Comparison of ENCODE assay signal across 8 cellular contexts in genomic region chr5:135386886-135387628, GRCh38. TPM values are rescaled to one million over a fixed set of nuclear protein-coding genes. Genes with fewer than 3 reads are reported as not detected.
DNase-seq lines count a peak whose midpoint lies in the region; ATAC-seq and TF ChIP-seq lines count a peak whose summit lies in the region.

No MANE protein-coding gene starts in this region.

- no peak for TF ChIP-seq POLR2A in breast epithelium (IDR thresholded peaks at IDR 0.05)

- H3K4me1 ChIP-seq in KMS-11 (ENCODE audit: low read depth, poor library complexity, severe bottlenecking) (peaks cover 24% of the 10 kb centered on the region), breast epithelium (no peaks in the 10 kb centered on the region), lower lobe of right lung (peaks cover 81% of the 10 kb centered on the region)

- in situ Hi-C loops in ACHN (cut with HindIII; ENCODE audit: low pct_ligation_motif_present, low pct_unique_long_range_greater_than_20kb, low sequenced_read_pairs): no loop called here

- no peaks in the 10 kb centered on the region for H3K9me3 ChIP-seq in breast epithelium
- no peaks in the 10 kb centered on the region for H3K9me3 ChIP-seq in lower lobe of right lung

- H3K9ac ChIP-seq in KMS-11: no peak overlapping the region

- peaks cover 64% of the 10 kb centered on the region for H3K79me2 ChIP-seq in KMS-11 (ENCODE audit: insufficient read depth, low read depth)

- peak overlapping the region; percentile 12; the same call in 1 of the 2 replicates for H3K4me2 ChIP-seq in KMS-11

- H4K20me1 ChIP-seq in KMS-11 (ENCODE audit: insufficient read depth): peaks cover 12% of the 10 kb centered on the region; the same call in 1 of the 2 replicates

- no peak overlapping the region for H3K4me3 ChIP-seq in KMS-11 (IDR thresholded peaks at IDR 0.05; ENCODE audit: insufficient read depth, low read depth, low read length)
- no peak overlapping the region for H3K4me3 ChIP-seq in breast epithelium
- no peak overlapping the region for H3K4me3 ChIP-seq in lower lobe of right lung

- ATAC-seq in lower lobe of right lung (peak; percentile 69 to 71), HG03095 (IDR thresholded peaks at IDR 0.05; ENCODE audit: unreplicated experiment) (no peak)

- DNase-seq in ACHN: peak; percentile 63
- DNase-seq in breast epithelium (ENCODE audit: low spot score in 2 of 2): no peak
- peak; percentile 61 for DNase-seq in lower lobe of right lung
- no peak for DNase-seq in activated CD4-positive, alpha-beta T cell treated with anti-CD3 and anti-CD28 coated beads, Interleukin-2, amount 50 U/mL, for 48 hours
- DNase-seq in UCSD-AML1 (lab: John Stamatoyannopoulos, UW; ENCODE audit: unreplicated experiment): no peak
- no peak for DNase-seq in SHP77 (lab: John Stamatoyannopoulos, UW)

- intact Hi-C loops in breast epithelium (cut with DNase I; ENCODE audit: low total_unique reads) (no loop called here), lower lobe of right lung (cut with DNase I) (no loop called here)

- H3K27ac ChIP-seq in KMS-11 (no peak overlapping the region), breast epithelium (peak overlapping the region; percentile 7 to 60), lower lobe of right lung (peak overlapping the region; percentile 74)

- H2AFZ ChIP-seq in KMS-11 (ENCODE audit: low read depth): no peak overlapping the region

- no peaks in the 10 kb centered on the region for H3K27me3 ChIP-seq in KMS-11 (ENCODE audit: insufficient read depth, low read depth)
- H3K27me3 ChIP-seq in breast epithelium: no peaks in the 10 kb centered on the region
- H3K27me3 ChIP-seq in lower lobe of right lung (ENCODE audit: low read depth): no peaks in the 10 kb centered on the region

- H3K36me3 ChIP-seq in KMS-11 (ENCODE audit: insufficient read depth) (0 out of 2 replicates have a peak, but pooled peaks cover 10% of the 10 kb centered on the region), breast epithelium (no peaks in the 10 kb centered on the region), lower lobe of right lung (peaks cover 69% of the 10 kb centered on the region)

- TF ChIP-seq CTCF in KMS-11 (conservative IDR thresholded peaks at IDR 0.05; ENCODE audit: low read depth, low read length): no peak
- no peak for TF ChIP-seq CTCF in breast epithelium (IDR thresholded peaks at IDR 0.05)
- no peak for TF ChIP-seq CTCF in lower lobe of right lung (IDR thresholded peaks at IDR 0.05)

RNA-seq across cellular contexts. Expression of gene MACROH2A1, which starts 12.0 kb away (rescaled TPM):
- total RNA-seq in breast epithelium: 100 to 1,000 TPM; 255 to 293 (median 272) TPM
- 258 TPM for total RNA-seq in lower lobe of right lung

Comparison
In these comparisons a context has a peak if more than half of its experiments do, and no peak if none do; other contexts are left out.
1. DNase-seq: peak in ACHN (single experiment) and lower lobe of right lung (single experiment); none in breast epithelium (0 of 2), activated CD4-positive, alpha-beta T cell treated with anti-CD3 and anti-CD28 coated beads, Interleukin-2, amount 50 U/mL, for 48 hours (0 of 2), UCSD-AML1 (single experiment) and SHP77 (0 of 2).